ENCODE assay signal across 24 cellular contexts in genomic region chr10:72819053-72819452, GRCh38.
DNase-seq lines count a peak whose midpoint lies in the region; ATAC-seq, FAIRE-seq and TF ChIP-seq lines count a peak whose summit lies in the region.
"Had no signal": no experiment of that assay in that cellular context is flagged by ENCODE, and none has a peak within 500 bp of the region (broad histone marks: within the 10 kb centered on the region; RNA-seq: fewer than 3 reads in every experiment).

No MANE protein-coding gene starts in this region.

- H3K27me3 ChIP-seq in GM23338 (ENCODE audit: insufficient read depth) (no peaks in the 10 kb centered on the region), astrocyte (ENCODE audit: insufficient read depth, low read length) (no peaks in the 10 kb centered on the region)
- H3K27me3 ChIP-seq: BLaER1 treated with 17β-estradiol and CSF1 and Interleukin-3, amounts not matched to agents 10 nM and 100 nM had no signal

- no peak overlapping the region for H3K9ac ChIP-seq in astrocyte (ENCODE audit: low read length)
- H3K9ac ChIP-seq: BLaER1 treated with 17β-estradiol and CSF1 and Interleukin-3, amounts not matched to agents 10 nM and 100 nM had no signal

- H3K36me3 ChIP-seq in GM23338 (ENCODE audit: insufficient read depth): no peaks in the 10 kb centered on the region
- no peaks in the 10 kb centered on the region for H3K36me3 ChIP-seq in astrocyte (ENCODE audit: insufficient read depth, low read length)

- H4K20me1 ChIP-seq in GM23338 (replicated peaks; ENCODE audit: insufficient read depth): no peaks in the 10 kb centered on the region
- no peaks in the 10 kb centered on the region for H4K20me1 ChIP-seq in astrocyte (ENCODE audit: insufficient read depth, low read length)
- H4K20me1 ChIP-seq: BLaER1 treated with 17β-estradiol and CSF1 and Interleukin-3, amounts not matched to agents 10 nM and 100 nM had no signal

- H3K4me2 ChIP-seq in GM23338 (no peak overlapping the region), astrocyte (ENCODE audit: low read length) (no peak overlapping the region)
- H3K4me2 ChIP-seq: BLaER1 treated with 17β-estradiol and CSF1 and Interleukin-3, amounts not matched to agents 10 nM and 100 nM had no signal

- TF ChIP-seq POLR2A in GM12891 (IDR thresholded peaks at IDR 0.05; ENCODE audit: low read depth, low read length): no peak

- peak; percentile 81 for FAIRE-seq in GM12891 (lab: Jason Lieb, UNC)
- peak; percentile 13 for FAIRE-seq in astrocyte (lab: Jason Lieb, UNC)

- H3K4me1 ChIP-seq in GM23338 (ENCODE audit: insufficient read depth) (no peaks in the 10 kb centered on the region), astrocyte (ENCODE audit: insufficient read depth, low read length) (peaks cover 1% of the 10 kb centered on the region)
- H3K4me1 ChIP-seq: BLaER1 treated with 17β-estradiol and CSF1 and Interleukin-3, amounts not matched to agents 10 nM and 100 nM; Caco-2 had no signal

- H3K9me3 ChIP-seq in astrocyte (ENCODE audit: insufficient read depth, low read depth, low read length): no peaks in the 10 kb centered on the region

- H3K4me3 ChIP-seq in GM23338: no peak overlapping the region
- no peak overlapping the region for H3K4me3 ChIP-seq in astrocyte (ENCODE audit: insufficient read depth, low read depth, low read length)
- H3K4me3 ChIP-seq: BLaER1 treated with 17β-estradiol and CSF1 and Interleukin-3, amounts not matched to agents 10 nM and 100 nM; SK-N-MC had no signal

- no peaks in the 10 kb centered on the region for H3K27me3 Mint-ChIP-seq in GM23338 (ENCODE audit: insufficient read depth, low read depth, poor library complexity)
- no peaks in the 10 kb centered on the region for H3K27me3 Mint-ChIP-seq in astrocyte (ENCODE audit: low read depth, unreplicated experiment)
- H3K27me3 Mint-ChIP-seq: CD4-positive, alpha-beta memory T cell had no signal

- no peak overlapping the region for H3K27ac ChIP-seq in GM23338 (ENCODE audit: low read depth)
- H3K27ac ChIP-seq in astrocyte (ENCODE audit: low read depth, low read length): no peak overlapping the region
- H3K27ac ChIP-seq: BLaER1 treated with 17β-estradiol and CSF1 and Interleukin-3, amounts not matched to agents 10 nM and 100 nM; RWPE1; SK-N-MC had no signal

- no peaks in the 10 kb centered on the region for H3K9me2 ChIP-seq in GM23338 (ENCODE audit: insufficient read depth)

- peaks cover 50% of the 10 kb centered on the region for H3K79me2 ChIP-seq in GM23338 (replicated peaks; ENCODE audit: insufficient read depth)
- peaks cover 16% of the 10 kb centered on the region for H3K79me2 ChIP-seq in astrocyte (ENCODE audit: insufficient read depth, low read length)

- H3K9me3 Mint-ChIP-seq in GM23338: peaks cover 14% of the 10 kb centered on the region; the same call in 2 of the 3 replicates
- H3K9me3 Mint-ChIP-seq in astrocyte (ENCODE audit: unreplicated experiment): peaks cover 5% of the 10 kb centered on the region

- H3K4me3 Mint-ChIP-seq in GM23338 (no peak overlapping the region), astrocyte (ENCODE audit: unreplicated experiment) (no peak overlapping the region)

- peaks cover 3% of the 10 kb centered on the region; the same call in 1 of the 3 replicates for H3K4me1 Mint-ChIP-seq in GM23338
- peaks cover 7% of the 10 kb centered on the region for H3K4me1 Mint-ChIP-seq in astrocyte (ENCODE audit: low read depth, unreplicated experiment)

- TF ChIP-seq CTCF in GM23338 (conservative IDR thresholded peaks at IDR 0.05; ENCODE audit: low read depth in 2 of 2) (no peak), astrocyte (IDR thresholded peaks at IDR 0.05; ENCODE audit: insufficient read depth, low read depth, low read length) (no peak)

- H3K36me3 Mint-ChIP-seq in GM23338 (ENCODE audit: low read depth) (peaks cover 23% of the 10 kb centered on the region; the same call in 2 of the 3 replicates), astrocyte (ENCODE audit: low read depth, unreplicated experiment) (peaks cover 3% of the 10 kb centered on the region)

- DNase-seq in GM12891 (ENCODE audit: insufficient read length, low spot score) (no peak), GM23338 (ENCODE audit: low spot score) (no peak), MV-4-11 (lab: John Stamatoyannopoulos, UW) (peak; percentile 12), astrocyte (ENCODE audit: low read depth) (no peak), iPS-NIHi11 (ENCODE audit: low spot score) (no peak)
- DNase-seq in activated effector memory CD4-positive, alpha-beta T cell treated with Interleukin-2 at 50 U/mL for 16 hours: no peak
- DNase-seq: ACHN; Caco-2; CD4-positive, alpha-beta memory T cell; DMS 273 treated with DMSO at 0.1 percent for 48 hours; DMS79 treated with DMSO at 0.1 percent for 48 hours; GOT3; NCI-H1417; NCI-H1694 treated with DMSO at 0.1 percent for 48 hours; NCI-H2081 treated with DMSO at 0.1 percent for 48 hours; NCI-H2171 treated with DMSO at 0.1 percent for 48 hours; NCI-H524 treated with DMSO at 0.1 percent for 48 hours; NCI-H82; PC-3; SHP77 treated with DMSO at 0.1 percent for 48 hours had no signal

- no peaks in the 10 kb centered on the region for H3F3A ChIP-seq in GM23338 (replicated peaks; ENCODE audit: low read depth)

- H2AFZ ChIP-seq in GM23338: no peak overlapping the region
- H2AFZ ChIP-seq in astrocyte (ENCODE audit: low read depth, low read length): no peak overlapping the region

- no peak for ATAC-seq in GM23338
- no peak for ATAC-seq in GM18909 (IDR thresholded peaks at IDR 0.05; ENCODE audit: poor library complexity, unreplicated experiment)
- ATAC-seq: PC-3 had no signal

- H3K27ac Mint-ChIP-seq in GM23338 (peak overlapping the region; percentile 63; the same call in 1 of the 2 replicates), astrocyte (ENCODE audit: unreplicated experiment) (no peak overlapping the region)

TF ChIP-seq in GM12891, 5 proteins besides CTCF, POLR2A, EP300 and RAD21:
- TF ChIP-seq PAX5 (IDR thresholded peaks at IDR 0.05; ENCODE audit: insufficient read depth, low read length, severe bottlenecking) (no peak), SPI1 (IDR thresholded peaks at IDR 0.05; ENCODE audit: low read depth, low read length) (peak; percentile 52; the same call in 1 of the 2 replicates), TAF1 (IDR thresholded peaks at IDR 0.05; ENCODE audit: low read depth, low read length) (no peak), POLR2AphosphoS5 (IDR thresholded peaks at IDR 0.05; ENCODE audit: low read depth, low read length) (no peak)

TF ChIP-seq in GM23338, 12 proteins besides CTCF, POLR2A, EP300 and RAD21 (continues in another document):
- TF ChIP-seq EZH2phosphoT487 (IDR thresholded peaks at IDR 0.05; ENCODE audit: unreplicated experiment) (no peak), JUNB (IDR thresholded peaks at IDR 0.05; ENCODE audit: unreplicated experiment) (no peak), POLR2AphosphoS5 (IDR thresholded peaks at IDR 0.05; ENCODE audit: low read depth) (no peak), REST (IDR thresholded peaks at IDR 0.05; ENCODE audit: unreplicated experiment) (no peak), ZNF114 (CRISPR knock-in tag; IDR thresholded peaks at IDR 0.05) (no peak)
